ENCODE assay signal across 11 cellular contexts in the genomic region with DNA sequence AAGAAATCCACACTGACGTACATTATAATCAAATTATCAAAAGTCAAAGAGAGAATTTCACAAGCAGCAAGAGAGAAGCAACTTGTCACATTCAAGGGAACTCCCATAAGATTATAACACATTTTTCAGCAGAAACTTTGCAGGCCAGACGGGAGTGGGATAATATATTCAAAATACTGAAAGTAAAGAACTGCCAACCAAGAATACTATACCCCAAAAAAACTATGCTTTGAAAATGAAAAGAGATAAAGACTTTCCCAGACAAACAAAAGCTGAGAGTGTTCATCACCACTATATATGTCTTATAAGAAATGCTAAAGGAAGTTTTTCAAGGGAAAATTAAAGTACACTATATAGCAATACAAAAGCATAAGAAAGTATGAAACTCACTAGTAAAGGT.
"Had no signal": no experiment of that assay in that cellular context is flagged by ENCODE, and none has a peak within 500 bp of the region (broad histone marks: within the 10 kb centered on the region; RNA-seq: fewer than 3 reads in every experiment).

No MANE protein-coding gene starts in this region.

- H3K27ac ChIP-seq: adrenal gland, ascending aorta, body of pancreas, brain microvascular endothelial cell, breast epithelium, cardiac muscle cell had no signal

- ATAC-seq: activated naive CD4-positive, alpha-beta T cell treated with anti-CD3 and anti-CD28 coated beads, Interleukin-2, amount 50 U/mL, for 72 hours; activated naive CD8-positive, alpha-beta T cell treated with anti-CD3 and anti-CD28 coated beads, Interleukin-2, amount 50 U/mL, for 24 hours; activated T-cell treated with anti-CD3 and anti-CD28 coated beads, Interleukin-2, amount 50 U/mL, for 4 hours; activated T-cell treated with anti-CD3 and anti-CD28 coated beads, Interleukin-2, amount 50 U/mL, for 72 hours; activated T-helper 17 cell treated with anti-CD3 and anti-CD28 coated beads, Interleukin-2, amount 50 U/mL, for 72 hours; body of pancreas had no signal

- H3K4me3 ChIP-seq: adrenal gland, ascending aorta, body of pancreas, breast epithelium, cardiac muscle cell had no signal

- H3K4me1 ChIP-seq: adrenal gland, ascending aorta, body of pancreas, breast epithelium had no signal

- H3K36me3 ChIP-seq: adrenal gland, ascending aorta, brain microvascular endothelial cell, breast epithelium, cardiac muscle cell had no signal
